ENCODE assay signal across 1 cellular context in the genomic region with DNA sequence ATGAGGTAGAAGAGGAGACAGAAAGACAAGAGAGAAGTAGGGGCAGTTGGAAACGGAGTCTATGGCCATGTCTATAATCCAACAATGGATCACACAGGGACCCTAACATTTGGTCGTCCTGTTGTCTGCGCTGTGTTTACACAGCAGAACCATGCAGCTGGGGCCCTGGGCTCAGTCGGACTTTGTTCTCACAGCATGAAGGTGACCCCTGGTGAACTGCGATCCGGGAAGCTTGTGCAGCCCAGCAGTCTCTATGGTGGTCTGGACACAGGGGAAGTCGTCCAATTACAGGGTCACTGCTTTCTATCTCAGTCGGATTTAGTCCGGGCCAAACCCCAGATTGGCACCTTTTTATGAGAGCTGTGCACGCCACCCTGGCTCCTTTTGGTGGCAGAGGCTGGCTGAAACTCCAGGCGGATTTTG.
A peak's percentile ranks its signal among the peaks of the same experiment; 100 is the strongest.
TF ChIP-seq lines count a peak whose summit lies in the region.

No MANE protein-coding gene starts in this region.

TF ChIP-seq in HepG2, 621 proteins besides CTCF, POLR2A, EP300 and RAD21 (continued from another document):
- TF ChIP-seq THRA (CRISPR knock-in tag; IDR thresholded peaks at IDR 0.05; ENCODE audit: borderline replicate concordance) (peak; percentile 100), ZFX (CRISPR knock-in tag; IDR thresholded peaks at IDR 0.05; ENCODE audit: low read depth) (peak; percentile 83), ISX (CRISPR knock-in tag; conservative IDR thresholded peaks at IDR 0.05) (no peak), TBP (CRISPR knock-in tag; IDR thresholded peaks at IDR 0.05) (no peak), ZNF543 (CRISPR knock-in tag; IDR thresholded peaks at IDR 0.05) (no peak; the same call in 1 of the 2 replicates), SRSF1 (optimal IDR thresholded peaks at IDR 0.05; ENCODE audit: low read depth, low read length) (no peak), HNF4G (IDR thresholded peaks at IDR 0.05; ENCODE audit: borderline replicate concordance, low read depth, low read length) (peak; percentile 100), HNF4G (CRISPR knock-in tag; IDR thresholded peaks at IDR 0.05; ENCODE audit: borderline replicate concordance, low read depth) (peak; percentile 100), SNAPC2 (CRISPR knock-in tag; IDR thresholded peaks at IDR 0.05) (peak; percentile 97), ATF6 (CRISPR knock-in tag; conservative IDR thresholded peaks at IDR 0.05) (no peak)
